26 cellular contexts compared by ENCODE assay signal in genomic region chr5:103693485-103693884, GRCh38.
"Had no signal": no experiment of that assay in that cellular context is flagged by ENCODE, and none has a peak within 500 bp of the region (broad histone marks: within the 10 kb centered on the region; RNA-seq: fewer than 3 reads in every experiment).

No MANE protein-coding gene starts in this region.

- H3K9me3 ChIP-seq: esophagus muscularis mucosa, gastroesophageal sphincter, heart left ventricle, left lung, prostate gland, right atrium auricular region, sigmoid colon, stomach, thyroid gland had no signal

- H3K27ac ChIP-seq: dorsolateral prefrontal cortex, esophagus muscularis mucosa, foreskin keratinocyte, gastroesophageal sphincter, heart left ventricle, hepatocyte, left lung, prostate gland, right atrium auricular region, sigmoid colon, stomach, thyroid gland had no signal

- H2AFZ ChIP-seq: hepatocyte had no signal

- H3K27ac Mint-ChIP-seq: endodermal cell; naive thymus-derived CD4-positive, alpha-beta T cell; nephron; stimulated activated effector memory CD8-positive, alpha-beta T cell treated with anti-CD3 and anti-CD28 coated beads, Interleukin-12 subunit alpha, Interleukin-12 subunit beta, amount 100 ng/mL, for 72 hours had no signal

- DNase-seq: dorsolateral prefrontal cortex; effector CD4-positive, alpha-beta T cell; endodermal cell; foreskin keratinocyte; heart left ventricle; kidney; left cardiac atrium; left lung; mesenchymal stem cell; midbrain; naive thymus-derived CD4-positive, alpha-beta T cell; nucleus accumbens; sigmoid colon; stimulated activated CD4-positive, alpha-beta T cell treated with anti-CD3 and anti-CD28 coated beads, Interleukin-2, amount 100 ng/mL, for 24 hours; stimulated activated CD4-positive, alpha-beta T cell treated with anti-CD3 and anti-CD28 coated beads, Interleukin-4, amount 100 ng/mL, for 24 hours; stimulated activated naive CD4-positive, alpha-beta T cell treated with Interleukin-2 at 50 U/mL for 16 hours; stomach; thyroid gland; trophoblast cell had no signal

- H3K4me1 Mint-ChIP-seq: naive thymus-derived CD4-positive, alpha-beta T cell; nephron; stimulated activated effector memory CD8-positive, alpha-beta T cell treated with anti-CD3 and anti-CD28 coated beads, Interleukin-12 subunit alpha, Interleukin-12 subunit beta, amount 100 ng/mL, for 72 hours had no signal

- H3K36me3 Mint-ChIP-seq: naive thymus-derived CD4-positive, alpha-beta T cell; stimulated activated effector memory CD8-positive, alpha-beta T cell treated with anti-CD3 and anti-CD28 coated beads, Interleukin-12 subunit alpha, Interleukin-12 subunit beta, amount 100 ng/mL, for 72 hours had no signal

- H3K9me3 Mint-ChIP-seq: endodermal cell; nephron; stimulated activated effector memory CD8-positive, alpha-beta T cell treated with anti-CD3 and anti-CD28 coated beads, Interleukin-12 subunit alpha, Interleukin-12 subunit beta, amount 100 ng/mL, for 72 hours had no signal

- H3K27me3 ChIP-seq: dorsolateral prefrontal cortex, esophagus muscularis mucosa, foreskin keratinocyte, gastroesophageal sphincter, heart left ventricle, hepatocyte, left lung, right atrium auricular region, sigmoid colon, stomach, thyroid gland had no signal

- H3K36me3 ChIP-seq: esophagus muscularis mucosa, gastroesophageal sphincter, heart left ventricle, left lung, prostate gland, right atrium auricular region, sigmoid colon, stomach, thyroid gland had no signal

- H3K4me2 ChIP-seq: hepatocyte had no signal

- H3K4me1 ChIP-seq: esophagus muscularis mucosa, foreskin keratinocyte, gastroesophageal sphincter, heart left ventricle, left lung, prostate gland, right atrium auricular region, sigmoid colon, stomach, thyroid gland had no signal

- H3K4me3 ChIP-seq: dorsolateral prefrontal cortex, esophagus muscularis mucosa, gastroesophageal sphincter, heart left ventricle, hepatocyte, left lung, prostate gland, right atrium auricular region, sigmoid colon, stomach, thyroid gland had no signal

- H3K4me3 Mint-ChIP-seq: endodermal cell; naive thymus-derived CD4-positive, alpha-beta T cell; nephron; stimulated activated effector memory CD8-positive, alpha-beta T cell treated with anti-CD3 and anti-CD28 coated beads, Interleukin-12 subunit alpha, Interleukin-12 subunit beta, amount 100 ng/mL, for 72 hours had no signal

- H3K79me2 ChIP-seq: hepatocyte had no signal
